Comparison of ENCODE assay signal across 2 cellular contexts in genomic region chr7:128206017-128206746, GRCh38.
TF ChIP-seq lines count a peak whose summit lies in the region.

No MANE protein-coding gene starts in this region.

TF ChIP-seq in H1, 55 proteins besides CTCF, POLR2A, EP300 and RAD21:
- no peak for TF ChIP-seq SAP30 (IDR thresholded peaks at IDR 0.05; ENCODE audit: insufficient read depth, insufficient replicate concordance, low read length)
- no peak for TF ChIP-seq HDAC6 (IDR thresholded peaks at IDR 0.05; ENCODE audit: low read depth, low read length)
- no peak for TF ChIP-seq KDM1A (IDR thresholded peaks at IDR 0.05; ENCODE audit: borderline replicate concordance, low read length)
- TF ChIP-seq SUZ12 (IDR thresholded peaks at IDR 0.05; ENCODE audit: low read length), result no peak
- TF ChIP-seq JUND (IDR thresholded peaks at IDR 0.05; ENCODE audit: low read length), result no peak
- no peak for TF ChIP-seq SP1 (IDR thresholded peaks at IDR 0.05; ENCODE audit: low read depth, low read length)
- TF ChIP-seq TEAD4 (IDR thresholded peaks at IDR 0.05; ENCODE audit: low read depth, low read length), result no peak
- no peak for TF ChIP-seq FOSL1 (IDR thresholded peaks at IDR 0.05; ENCODE audit: insufficient read depth, low read depth, low read length)
- no peak for TF ChIP-seq SIN3A (conservative IDR thresholded peaks at IDR 0.05 in 1 of 2, IDR thresholded peaks at IDR 0.05 in 1 of 2; ENCODE audit: low read depth in 1 of 2, low read length in 2 of 2)
- TF ChIP-seq SP4 (IDR thresholded peaks at IDR 0.05; ENCODE audit: low read length), result no peak
- TF ChIP-seq BCL11A (IDR thresholded peaks at IDR 0.05; ENCODE audit: low read depth in 2 of 2, low read length in 2 of 2), result no peak
- no peak for TF ChIP-seq GABPA (IDR thresholded peaks at IDR 0.05; ENCODE audit: borderline replicate concordance, insufficient read depth, low read length)
- no peak for TF ChIP-seq PHF8 (conservative IDR thresholded peaks at IDR 0.05; ENCODE audit: low read depth, low read length)
- TF ChIP-seq ZNF274 (IDR thresholded peaks at IDR 0.05; ENCODE audit: borderline replicate concordance, extremely low read depth, low read length), result no peak
- no peak for TF ChIP-seq RNF2 (IDR thresholded peaks at IDR 0.05; ENCODE audit: borderline replicate concordance, low read depth, low read length, missing control alignments, poor library complexity, severe bottlenecking)
TF ChIP-seq in H1: peak in this region for 0.

TF ChIP-seq in HEK293T, 16 proteins besides CTCF, POLR2A, EP300 and RAD21:
- TF ChIP-seq ELF4 (IDR thresholded peaks at IDR 0.05), result no peak
- no peak for TF ChIP-seq PKNOX1 (IDR thresholded peaks at IDR 0.05)
- no peak for TF ChIP-seq SUZ12 (IDR thresholded peaks at IDR 0.05)
- no peak for TF ChIP-seq ZNF384 (IDR thresholded peaks at IDR 0.05)
- no peak for TF ChIP-seq ARNT (IDR thresholded peaks at IDR 0.05)
- no peak for TF ChIP-seq FOXK2 (IDR thresholded peaks at IDR 0.05)
- TF ChIP-seq CTBP1 (IDR thresholded peaks at IDR 0.05; ENCODE audit: borderline replicate concordance), result no peak
- TF ChIP-seq FOXM1 (IDR thresholded peaks at IDR 0.05; ENCODE audit: borderline replicate concordance), result no peak
- no peak for TF ChIP-seq L3MBTL2 (conservative IDR thresholded peaks at IDR 0.05)
- no peak for TF ChIP-seq TARDBP (IDR thresholded peaks at IDR 0.05)
